Comparison of ENCODE assay signal across 38 cellular contexts in genomic region chr13:47788844-47789243, GRCh38.
"Had no signal": no experiment of that assay in that cellular context is flagged by ENCODE, and none has a peak within 500 bp of the region (broad histone marks: within the 10 kb centered on the region; RNA-seq: fewer than 3 reads in every experiment).

No MANE protein-coding gene starts in this region.

- H3K27ac ChIP-seq: adrenal gland, ascending aorta, body of pancreas, brain microvascular endothelial cell, breast epithelium, cardiac muscle cell had no signal

- H3K4me1 Mint-ChIP-seq: activated naive CD4-positive, alpha-beta T cell treated with anti-CD3 and anti-CD28 coated beads, Interleukin-2, amount 10 ng/mL, durations not matched to agents 7 days and 5 days; activated naive CD4-positive, alpha-beta T cell treated with anti-CD3 and anti-CD28 coated beads, Interleukin-2, amount 50 U/mL, for 24 hours; activated naive CD8-positive, alpha-beta T cell treated with anti-CD3 and anti-CD28 coated beads for 36 hours; activated naive CD8-positive, alpha-beta T cell treated with anti-CD3 and anti-CD28 coated beads, Interleukin-2, amount 10 ng/mL, durations not matched to agents 7 days and 5 days; activated naive CD8-positive, alpha-beta T cell treated with anti-CD3 and anti-CD28 coated beads, Interleukin-2, amount 50 U/mL, for 24 hours; brain; central memory CD8-positive, alpha-beta T cell had no signal

- H3K4me1 ChIP-seq: adrenal gland, ascending aorta, body of pancreas, breast epithelium had no signal

- FAIRE-seq: astrocyte, colon had no signal

- H3K9me3 Mint-ChIP-seq: activated naive CD4-positive, alpha-beta T cell treated with anti-CD3 and anti-CD28 coated beads, Interleukin-2, amount 50 U/mL, for 24 hours had no signal

- H3K27me3 ChIP-seq: adrenal gland, ascending aorta, body of pancreas, brain microvascular endothelial cell, breast epithelium, cardiac muscle cell had no signal

- H3K4me3 Mint-ChIP-seq: activated naive CD4-positive, alpha-beta T cell treated with anti-CD3 and anti-CD28 coated beads for 36 hours; activated naive CD4-positive, alpha-beta T cell treated with anti-CD3 and anti-CD28 coated beads, Interleukin-2, amount 10 ng/mL, durations not matched to agents 7 days and 5 days; activated naive CD4-positive, alpha-beta T cell treated with anti-CD3 and anti-CD28 coated beads, Interleukin-2, amount 50 U/mL, for 24 hours; activated naive CD8-positive, alpha-beta T cell; activated naive CD8-positive, alpha-beta T cell treated with anti-CD3 and anti-CD28 coated beads for 36 hours; activated naive CD8-positive, alpha-beta T cell treated with anti-CD3 and anti-CD28 coated beads, Interleukin-2, amount 10 ng/mL, durations not matched to agents 7 days and 5 days; activated naive CD8-positive, alpha-beta T cell treated with anti-CD3 and anti-CD28 coated beads, Interleukin-2, amount 50 U/mL, for 24 hours; activated T-cell treated with anti-CD3 and anti-CD28 coated beads, Interleukin-2, amount 50 U/mL, for 24 hours; activated T-cell treated with anti-CD3 and anti-CD28 coated beads, Interleukin-2, amount 50 U/mL, for 72 hours; activated T-helper 1 cell treated with anti-CD3 and anti-CD28 coated beads, Interleukin-12 subunit alpha, Interleukin-12 subunit beta, Interleukin-2, Interleukin-4 antibody, amounts not matched to agents 30 ng/mL and 10 ng/mL and 1 ng/mL, durations not matched to agents 14 hours and 24 hours and 36 hours; brain; central memory CD8-positive, alpha-beta T cell had no signal

- ATAC-seq: activated naive CD4-positive, alpha-beta T cell treated with anti-CD3 and anti-CD28 coated beads, Interleukin-2, amount 50 U/mL, for 72 hours; activated naive CD8-positive, alpha-beta T cell treated with anti-CD3 and anti-CD28 coated beads, Interleukin-2, amount 50 U/mL, for 24 hours; activated T-cell treated with anti-CD3 and anti-CD28 coated beads, Interleukin-2, amount 50 U/mL, for 72 hours; body of pancreas had no signal

- H3K27ac Mint-ChIP-seq: activated naive CD4-positive, alpha-beta T cell treated with anti-CD3 and anti-CD28 coated beads for 36 hours; activated naive CD4-positive, alpha-beta T cell treated with anti-CD3 and anti-CD28 coated beads, Interleukin-2, amount 10 ng/mL, durations not matched to agents 7 days and 5 days; activated naive CD4-positive, alpha-beta T cell treated with anti-CD3 and anti-CD28 coated beads, Interleukin-2, amount 50 U/mL, for 24 hours; activated naive CD4-positive, alpha-beta T cell treated with anti-CD3 and anti-CD28 coated beads, Interleukin-2, amount 50 U/mL, for 72 hours; activated naive CD8-positive, alpha-beta T cell; activated naive CD8-positive, alpha-beta T cell treated with anti-CD3 and anti-CD28 coated beads for 36 hours; activated naive CD8-positive, alpha-beta T cell treated with anti-CD3 and anti-CD28 coated beads, Interleukin-2, amount 10 ng/mL, durations not matched to agents 7 days and 5 days; activated naive CD8-positive, alpha-beta T cell treated with anti-CD3 and anti-CD28 coated beads, Interleukin-2, amount 50 U/mL, for 24 hours; activated T-cell treated with anti-CD3 and anti-CD28 coated beads, Interleukin-2, amount 50 U/mL, for 24 hours; activated T-cell treated with anti-CD3 and anti-CD28 coated beads, Interleukin-2, amount 50 U/mL, for 72 hours; activated T-helper 1 cell treated with anti-CD3 and anti-CD28 coated beads, Interleukin-12 subunit alpha, Interleukin-12 subunit beta, Interleukin-2, Interleukin-4 antibody, amounts not matched to agents 30 ng/mL and 10 ng/mL and 1 ng/mL, durations not matched to agents 14 hours and 24 hours and 36 hours; activated T-helper 2 cell treated with anti-CD3 and anti-CD28 coated beads, Interferon-gamma antibody, Interleukin-2, Interleukin-4, amounts not matched to agents 10 μg/mL and 5 μg/mL and 100 μg/mL, durations not matched to agents 14 hours and 24 hours and 36 hours; brain had no signal

- H3K36me3 Mint-ChIP-seq: activated naive CD4-positive, alpha-beta T cell treated with anti-CD3 and anti-CD28 coated beads, Interleukin-2, amount 10 ng/mL, durations not matched to agents 7 days and 5 days; activated naive CD8-positive, alpha-beta T cell treated with anti-CD3 and anti-CD28 coated beads for 36 hours; activated naive CD8-positive, alpha-beta T cell treated with anti-CD3 and anti-CD28 coated beads, Interleukin-2, amount 10 ng/mL, durations not matched to agents 7 days and 5 days; brain had no signal

- DNase-seq: activated effector memory CD4-positive, alpha-beta T cell treated with anti-CD3 and anti-CD28 coated beads, Interleukin-2, amount 50 U/mL, for 16 hours; activated effector memory CD4-positive, alpha-beta T cell treated with Interleukin-2 at 50 U/mL for 16 hours; activated gamma-delta T cell; activated gamma-delta T cell treated with Interleukin-2 at 50 U/mL for 16 hours; activated naive CD4-positive, alpha-beta T cell; activated naive CD4-positive, alpha-beta T cell treated with anti-CD3 and anti-CD28 coated beads for 36 hours; activated naive CD4-positive, alpha-beta T cell treated with anti-CD3 and anti-CD28 coated beads, Interleukin-2, amount 10 ng/mL, durations not matched to agents 7 days and 5 days; activated naive CD4-positive, alpha-beta T cell treated with anti-CD3 and anti-CD28 coated beads, Interleukin-2, amount 50 U/mL, for 16 hours; activated naive CD4-positive, alpha-beta T cell treated with Interleukin-2 at 50 U/mL for 16 hours; activated naive CD8-positive, alpha-beta T cell treated with anti-CD3 and anti-CD28 coated beads for 36 hours; activated naive CD8-positive, alpha-beta T cell treated with anti-CD3 and anti-CD28 coated beads, Interleukin-2, amount 10 ng/mL, durations not matched to agents 7 days and 5 days; activated naive CD8-positive, alpha-beta T cell treated with anti-CD3 and anti-CD28 coated beads, Interleukin-2, amount 50 U/mL, for 24 hours; activated T-cell treated with anti-CD3 and anti-CD28 coated beads for 4 hours; activated T-cell treated with anti-CD3 and anti-CD28 coated beads, Interleukin-2, amount 50 U/mL, for 1 hour; activated T-cell treated with anti-CD3 and anti-CD28 coated beads, Interleukin-2, amount 50 U/mL, for 24 hours; activated T-cell treated with anti-CD3 and anti-CD28 coated beads, Interleukin-2, amount 50 U/mL, for 72 hours; adrenal gland; amniotic stem cell; amygdala; anterior cingulate cortex; aorta; body of pancreas; brain microvascular endothelial cell; caudate nucleus; central memory CD4-positive, alpha-beta T cell; cerebellar nuclear complex had no signal

- H3K4me3 ChIP-seq: adrenal gland, ascending aorta, body of pancreas, breast epithelium, cardiac muscle cell had no signal

- H3K27me3 Mint-ChIP-seq: activated naive CD4-positive, alpha-beta T cell treated with anti-CD3 and anti-CD28 coated beads, Interleukin-2, amount 50 U/mL, for 24 hours; activated naive CD8-positive, alpha-beta T cell; activated naive CD8-positive, alpha-beta T cell treated with anti-CD3 and anti-CD28 coated beads for 36 hours; activated naive CD8-positive, alpha-beta T cell treated with anti-CD3 and anti-CD28 coated beads, Interleukin-2, amount 10 ng/mL, durations not matched to agents 7 days and 5 days; activated naive CD8-positive, alpha-beta T cell treated with anti-CD3 and anti-CD28 coated beads, Interleukin-2, amount 50 U/mL, for 24 hours; central memory CD8-positive, alpha-beta T cell had no signal

- H3K36me3 ChIP-seq: adrenal gland, ascending aorta, brain microvascular endothelial cell, breast epithelium, cardiac muscle cell had no signal
